In genomic region chr1:215219372-215219771, GRCh38 we compare ENCODE assay signal across 32 cellular contexts.
"Had no signal": no experiment of that assay in that cellular context is flagged by ENCODE, and none has a peak within 500 bp of the region (broad histone marks: within the 10 kb centered on the region; RNA-seq: fewer than 3 reads in every experiment).

No MANE protein-coding gene starts in this region.

- H3K4me1 ChIP-seq: ascending aorta, breast epithelium, esophagus squamous epithelium, gastrocnemius medialis, heart left ventricle had no signal

- H3K4me3 ChIP-seq: ascending aorta, breast epithelium, esophagus squamous epithelium, gastrocnemius medialis, heart left ventricle had no signal

- H3K4me3 Mint-ChIP-seq: activated CD4-positive, alpha-beta memory T cell treated with anti-CD3 and anti-CD28 coated beads for 36 hours; activated CD4-positive, alpha-beta T cell treated with anti-CD3 and anti-CD28 coated beads for 36 hours; activated CD4-positive, alpha-beta T cell treated with anti-CD3 and anti-CD28 coated beads, Interleukin-2, amount 10 ng/mL, durations not matched to agents 24 days and 14 days; activated naive CD4-positive, alpha-beta T cell treated with anti-CD3 and anti-CD28 coated beads, Interleukin-2, amount 10 ng/mL, durations not matched to agents 7 days and 5 days; activated naive CD8-positive, alpha-beta T cell treated with anti-CD3 and anti-CD28 coated beads, Interleukin-2, amount 10 ng/mL, durations not matched to agents 7 days and 5 days; activated T-cell treated with anti-CD3 and anti-CD28 coated beads, Interleukin-2, amount 50 U/mL, for 24 hours; activated T-cell treated with anti-CD3 and anti-CD28 coated beads, Interleukin-2, amount 50 U/mL, for 72 hours; brain; effector memory CD8-positive, alpha-beta T cell; T-helper 17 cell; T-helper 2 cell treated with Interferon-gamma antibody and Interleukin-4, amounts not matched to agents 5 μg/mL and 100 μg/mL, for 36 hours had no signal

- H3K27ac Mint-ChIP-seq: activated CD4-positive, alpha-beta memory T cell treated with anti-CD3 and anti-CD28 coated beads for 36 hours; activated CD4-positive, alpha-beta T cell treated with anti-CD3 and anti-CD28 coated beads for 36 hours; activated CD4-positive, alpha-beta T cell treated with anti-CD3 and anti-CD28 coated beads, Interleukin-2, amount 10 ng/mL, durations not matched to agents 24 days and 14 days; activated naive CD4-positive, alpha-beta T cell treated with anti-CD3 and anti-CD28 coated beads, Interleukin-2, amount 10 ng/mL, durations not matched to agents 7 days and 5 days; activated naive CD4-positive, alpha-beta T cell treated with anti-CD3 and anti-CD28 coated beads, Interleukin-2, amount 50 U/mL, for 72 hours; activated naive CD8-positive, alpha-beta T cell treated with anti-CD3 and anti-CD28 coated beads, Interleukin-2, amount 10 ng/mL, durations not matched to agents 7 days and 5 days; activated T-cell treated with anti-CD3 and anti-CD28 coated beads, Interleukin-2, amount 50 U/mL, for 24 hours; activated T-cell treated with anti-CD3 and anti-CD28 coated beads, Interleukin-2, amount 50 U/mL, for 72 hours; brain; effector memory CD8-positive, alpha-beta T cell; T-helper 17 cell; T-helper 2 cell treated with Interferon-gamma antibody and Interleukin-4, amounts not matched to agents 5 μg/mL and 100 μg/mL, for 36 hours had no signal

- H3K27me3 Mint-ChIP-seq: activated CD4-positive, alpha-beta T cell treated with anti-CD3 and anti-CD28 coated beads for 36 hours; activated CD4-positive, alpha-beta T cell treated with anti-CD3 and anti-CD28 coated beads, Interleukin-2, amount 10 ng/mL, durations not matched to agents 24 days and 14 days; activated naive CD4-positive, alpha-beta T cell treated with anti-CD3 and anti-CD28 coated beads, Interleukin-2, amount 10 ng/mL, durations not matched to agents 7 days and 5 days; activated naive CD8-positive, alpha-beta T cell treated with anti-CD3 and anti-CD28 coated beads, Interleukin-2, amount 10 ng/mL, durations not matched to agents 7 days and 5 days; activated T-cell treated with anti-CD3 and anti-CD28 coated beads, Interleukin-2, amount 50 U/mL, for 24 hours; brain; effector memory CD8-positive, alpha-beta T cell; T-helper 17 cell had no signal

- H3K36me3 Mint-ChIP-seq: activated CD4-positive, alpha-beta memory T cell treated with anti-CD3 and anti-CD28 coated beads for 36 hours; activated naive CD4-positive, alpha-beta T cell treated with anti-CD3 and anti-CD28 coated beads, Interleukin-2, amount 10 ng/mL, durations not matched to agents 7 days and 5 days; activated naive CD4-positive, alpha-beta T cell treated with anti-CD3 and anti-CD28 coated beads, Interleukin-2, amount 50 U/mL, for 72 hours; activated naive CD8-positive, alpha-beta T cell treated with anti-CD3 and anti-CD28 coated beads, Interleukin-2, amount 10 ng/mL, durations not matched to agents 7 days and 5 days; brain had no signal

- DNase-seq: activated CD4-positive, alpha-beta memory T cell treated with anti-CD3 and anti-CD28 coated beads for 36 hours; activated CD4-positive, alpha-beta T cell treated with anti-CD3 and anti-CD28 coated beads for 36 hours; activated CD4-positive, alpha-beta T cell treated with anti-CD3 and anti-CD28 coated beads, Interleukin-2, amount 10 ng/mL, durations not matched to agents 24 days and 14 days; activated CD4-positive, CD25-positive, alpha-beta regulatory T cell; activated CD4-positive, CD25-positive, alpha-beta regulatory T cell treated with anti-CD3 and anti-CD28 coated beads, Interleukin-2, amount 50 U/mL, for 72 hours; activated CD8-positive, alpha-beta memory T cell treated with anti-CD3 and anti-CD28 coated beads, Interleukin-2, amount 50 U/mL, for 48 hours; activated gamma-delta T cell; activated naive CD4-positive, alpha-beta T cell; activated naive CD4-positive, alpha-beta T cell treated with anti-CD3 and anti-CD28 coated beads, Interleukin-2, amount 10 ng/mL, durations not matched to agents 7 days and 5 days; activated naive CD8-positive, alpha-beta T cell treated with anti-CD3 and anti-CD28 coated beads, Interleukin-2, amount 10 ng/mL, durations not matched to agents 7 days and 5 days; activated T-cell treated with anti-CD3 and anti-CD28 coated beads for 4 hours; activated T-cell treated with anti-CD3 and anti-CD28 coated beads, Interleukin-2, amount 50 U/mL, for 24 hours; activated T-cell treated with anti-CD3 and anti-CD28 coated beads, Interleukin-2, amount 50 U/mL, for 72 hours; caudate nucleus; cortex of kidney; dermis blood vessel endothelial cell; effector CD4-positive, alpha-beta T cell; effector memory CD8-positive, alpha-beta T cell; esophagus squamous epithelium; foreskin fibroblast; gastrocnemius medialis; glutamatergic neuron; heart left ventricle; T-helper 1 cell; T-helper 17 cell; T1000 had no signal

- H3K27me3 ChIP-seq: ascending aorta, breast epithelium, esophagus squamous epithelium, gastrocnemius medialis, heart left ventricle had no signal

- H3K27ac ChIP-seq: ascending aorta, breast epithelium, epithelial cell of prostate, esophagus squamous epithelium, gastrocnemius medialis, heart left ventricle had no signal

- H3K9me3 ChIP-seq: ascending aorta, breast epithelium, esophagus squamous epithelium, gastrocnemius medialis, heart left ventricle had no signal

- H3K9me3 Mint-ChIP-seq: activated CD4-positive, alpha-beta memory T cell treated with anti-CD3 and anti-CD28 coated beads for 36 hours; activated CD4-positive, alpha-beta T cell treated with anti-CD3 and anti-CD28 coated beads, Interleukin-2, amount 10 ng/mL, durations not matched to agents 24 days and 14 days; activated naive CD4-positive, alpha-beta T cell treated with anti-CD3 and anti-CD28 coated beads, Interleukin-2, amount 10 ng/mL, durations not matched to agents 7 days and 5 days; activated naive CD4-positive, alpha-beta T cell treated with anti-CD3 and anti-CD28 coated beads, Interleukin-2, amount 50 U/mL, for 72 hours; activated naive CD8-positive, alpha-beta T cell treated with anti-CD3 and anti-CD28 coated beads, Interleukin-2, amount 10 ng/mL, durations not matched to agents 7 days and 5 days; activated T-cell treated with anti-CD3 and anti-CD28 coated beads, Interleukin-2, amount 50 U/mL, for 24 hours; activated T-cell treated with anti-CD3 and anti-CD28 coated beads, Interleukin-2, amount 50 U/mL, for 72 hours; brain; T-helper 2 cell treated with Interferon-gamma antibody and Interleukin-4, amounts not matched to agents 5 μg/mL and 100 μg/mL, for 36 hours had no signal

- ATAC-seq: activated CD4-positive, alpha-beta T cell treated with anti-CD3 and anti-CD28 coated beads for 36 hours; activated naive CD4-positive, alpha-beta T cell treated with anti-CD3 and anti-CD28 coated beads, Interleukin-2, amount 50 U/mL, for 72 hours; activated T-cell treated with anti-CD3 and anti-CD28 coated beads, Interleukin-2, amount 50 U/mL, for 72 hours; effector memory CD8-positive, alpha-beta T cell; gastrocnemius medialis; heart left ventricle; T-helper 17 cell had no signal

- H3K4me1 Mint-ChIP-seq: activated CD4-positive, alpha-beta T cell treated with anti-CD3 and anti-CD28 coated beads for 36 hours; activated CD4-positive, alpha-beta T cell treated with anti-CD3 and anti-CD28 coated beads, Interleukin-2, amount 10 ng/mL, durations not matched to agents 24 days and 14 days; activated naive CD4-positive, alpha-beta T cell treated with anti-CD3 and anti-CD28 coated beads, Interleukin-2, amount 10 ng/mL, durations not matched to agents 7 days and 5 days; activated naive CD8-positive, alpha-beta T cell treated with anti-CD3 and anti-CD28 coated beads, Interleukin-2, amount 10 ng/mL, durations not matched to agents 7 days and 5 days; T-helper 17 cell had no signal

- H3K36me3 ChIP-seq: ascending aorta, breast epithelium, esophagus squamous epithelium, gastrocnemius medialis, heart left ventricle had no signal
